ENCODE assay signal across 8 cellular contexts in genomic region chr2:75464348-75464946, GRCh38.
DNase-seq lines count a peak whose midpoint lies in the region; ATAC-seq and TF ChIP-seq lines count a peak whose summit lies in the region.

No MANE protein-coding gene starts in this region.

- peaks cover 3% of the 10 kb centered on the region for H3K4me1 ChIP-seq in cardiac muscle cell (ENCODE audit: low read depth)

- H3K4me3 ChIP-seq in cardiac muscle cell = no peak overlapping the region
- H3K4me3 ChIP-seq in fibroblast of mammary gland (ENCODE audit: control insufficient read depth, low read depth, low read length) = no peak overlapping the region

- ATAC-seq in left ventricle myocardium superior (no peak), HG03139 (IDR thresholded peaks at IDR 0.05; ENCODE audit: unreplicated experiment) (no peak)

- no peaks in the 10 kb centered on the region for H3K27me3 ChIP-seq in cardiac muscle cell

- no peaks in the 10 kb centered on the region for H3K36me3 ChIP-seq in cardiac muscle cell

- H3K27ac ChIP-seq in cardiac muscle cell = no peak overlapping the region

- no peaks in the 10 kb centered on the region for H3K9me3 ChIP-seq in cardiac muscle cell (ENCODE audit: low read depth)

- TF ChIP-seq CTCF in cardiac muscle cell (IDR thresholded peaks at IDR 0.05; ENCODE audit: low read depth, low read length) = peak; percentile 88
- peak; percentile 93 for TF ChIP-seq CTCF in fibroblast of mammary gland (conservative IDR thresholded peaks at IDR 0.05; ENCODE audit: control insufficient read depth, insufficient read depth, low read depth, low read length)

- DNase-seq in cardiac muscle cell (ENCODE audit: low read depth in 1 of 2, low spot score in 1 of 2) (peak; percentile 28 to 59), left ventricle myocardium superior (no peak), NCI-H774 (lab: John Stamatoyannopoulos, UW) (peak; percentile 8), fibroblast of mammary gland (ENCODE audit: low read depth) (peak; percentile 54), stromal cell of bone marrow (ENCODE audit: low read depth) (peak; percentile 25), NCI-H2171 treated with DMSO at 0.1 percent for 48 hours (lab: John Stamatoyannopoulos, UW) (no peak), UCSD-AML1 (lab: John Stamatoyannopoulos, UW; ENCODE audit: unreplicated experiment) (no peak)

- intact Hi-C loops in left ventricle myocardium superior (cut with micrococcal nuclease) = loop anchor here (2.0 kb wide), 1 partner anchor 144 kb away; no protein-coding TSS in a partner anchor

Comparison
In these comparisons a context has a peak if more than half of its experiments do, and no peak if none do; other contexts are left out.
1. DNase-seq: peak in cardiac muscle cell (2 of 2), NCI-H774 (single experiment), fibroblast of mammary gland (single experiment) and stromal cell of bone marrow (single experiment); none in left ventricle myocardium superior (single experiment), NCI-H2171 treated with DMSO at 0.1 percent for 48 hours (single experiment) and UCSD-AML1 (single experiment).